Comparison of ENCODE assay signal across 8 cellular contexts in the genomic region with DNA sequence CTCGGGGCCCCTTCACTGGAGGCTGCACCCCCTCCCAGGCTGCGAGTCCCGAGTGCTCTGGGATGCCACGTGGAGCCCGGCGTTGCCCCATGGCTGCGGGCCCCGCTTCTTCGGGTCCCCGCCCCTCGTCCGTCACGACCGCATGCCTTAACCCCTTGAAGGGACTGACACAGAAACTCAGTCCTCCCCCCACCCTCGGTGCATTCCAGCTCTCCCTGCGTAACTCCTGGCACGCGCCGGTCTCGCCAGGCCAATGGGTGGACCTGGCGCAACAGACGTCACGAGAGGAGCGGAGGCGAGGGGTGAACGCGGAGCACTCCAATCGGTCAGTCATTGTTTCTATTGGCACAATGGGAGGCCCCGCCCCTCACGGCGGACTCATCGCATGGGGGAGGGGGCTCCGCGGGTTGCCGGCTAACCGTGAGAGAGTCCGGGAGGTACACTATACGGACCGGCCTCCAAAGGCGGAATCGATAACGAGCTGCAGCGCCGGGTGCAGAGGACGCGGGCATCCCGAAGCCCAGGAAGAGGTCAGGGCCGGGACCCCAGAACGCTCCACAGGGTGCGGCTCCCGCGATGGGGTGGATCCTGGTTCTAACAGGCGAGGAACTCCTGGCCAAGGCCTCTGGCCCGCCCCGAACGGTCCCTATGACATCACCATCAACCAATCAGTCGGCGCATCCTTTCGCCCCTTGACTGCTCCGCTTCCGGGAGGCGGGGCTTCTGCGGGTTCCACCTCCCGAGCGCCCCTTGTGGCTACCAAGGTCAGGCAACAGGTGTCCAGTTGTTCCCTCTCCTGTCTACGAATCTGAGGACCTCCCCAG. TPM values are rescaled to one million over a fixed set of nuclear protein-coding genes. Genes with fewer than 3 reads are reported as not detected.
DNase-seq lines count a peak whose midpoint lies in the region; ATAC-seq and TF ChIP-seq lines count a peak whose summit lies in the region.

No MANE protein-coding gene starts in this region.

- intact Hi-C loops in colonic mucosa (cut with DNase I): no loop called here

- in situ Hi-C loops in GM18951 (cut with MboI; ENCODE audit: low sequenced_read_pairs, unreplicated experiment): no loop called here

- H3K27me3 ChIP-seq in colonic mucosa (peaks cover 22% of the 10 kb centered on the region), layer of hippocampus (ENCODE audit: control insufficient read depth, insufficient read depth, low read length) (no peaks in the 10 kb centered on the region)

- no peaks in the 10 kb centered on the region for H3K9me3 ChIP-seq in colonic mucosa

- peak overlapping the region; percentile 54 for H3K4me3 ChIP-seq in colonic mucosa

- peak overlapping the region; percentile 60 to 85 for H3K9ac ChIP-seq in colonic mucosa (ENCODE audit: low read depth in 2 of 2, low read length in 2 of 2)

- TF ChIP-seq CTCF in colonic mucosa (IDR thresholded peaks at IDR 0.05): peak; percentile 81

- H3K27ac ChIP-seq in colonic mucosa: peak overlapping the region; percentile 61
- peak overlapping the region; percentile 89 for H3K27ac ChIP-seq in layer of hippocampus (ENCODE audit: low read depth, low read length)

- peak; percentile 98 for DNase-seq in AG08396 (ENCODE audit: low spot score)
- DNase-seq in NCI-H460 (ENCODE audit: extremely low read depth, low read depth): peak; percentile 98
- peak; percentile 96 for DNase-seq in activated CD4-positive, alpha-beta T cell treated with anti-CD3 and anti-CD28 coated beads for 48 hours
- DNase-seq in colonic mucosa: peak; percentile 95
- peak; percentile 60 to 90 (median 67) for DNase-seq in stimulated activated CD4-positive, alpha-beta T cell treated with anti-CD3 and anti-CD28 coated beads, Interleukin-1b, Interleukin-23, amount 100 ng/mL, for 24 hours (ENCODE audit: low read depth in 4 of 4, low spot score in 1 of 4)

- peaks cover 9% of the 10 kb centered on the region for H3K4me1 ChIP-seq in colonic mucosa

- ATAC-seq in HG03175 (IDR thresholded peaks at IDR 0.05; ENCODE audit: unreplicated experiment): peak; percentile 91

- TF ChIP-seq POLR2A in GM18951 (IDR thresholded peaks at IDR 0.05; ENCODE audit: extremely low read depth, insufficient read depth, insufficient read length): peak; percentile 53

- no peaks in the 10 kb centered on the region for H3K36me3 ChIP-seq in colonic mucosa

RNA-seq across cellular contexts. Expression of gene CELSR3, which starts 1.0 kb away (rescaled TPM):
- total RNA-seq in NCI-H460 (2014; rRNA removed; shearing (Covaris generic)): 0.79 and 1.4 TPM in 2 replicates
- polyA plus RNA-seq in NCI-H460 (2014; cell fraction: nucleus; rRNA removed): 2.9 and 3.5 TPM in 2 replicates
- 1 to 10 TPM; 1.3 to 2.0 TPM for total RNA-seq in colonic mucosa

RNA-seq across cellular contexts. Expression of gene NCKIPSD, which starts 22.0 kb away (rescaled TPM):
- 15.9 and 17.2 TPM in 2 replicates for total RNA-seq in NCI-H460 (2014; rRNA removed; shearing (Covaris generic))
- 62.8 and 69.5 TPM in 2 replicates for polyA plus RNA-seq in NCI-H460 (2014; cell fraction: nucleus; rRNA removed)
- 10 to 100 TPM; 24.3 to 29.7 TPM for total RNA-seq in colonic mucosa

RNA-seq across cellular contexts. Expression of gene SLC26A6, which starts 28.4 kb away (rescaled TPM):
- total RNA-seq in NCI-H460 (2014; rRNA removed; shearing (Covaris generic)): 7.7 and 9.4 TPM in 2 replicates
- polyA plus RNA-seq in NCI-H460 (2014; cell fraction: nucleus; rRNA removed): 84.1 and 90.8 TPM in 2 replicates
- total RNA-seq in colonic mucosa: 100 to 1,000 TPM in 1 of 2 donors, 10 to 100 TPM in 1; 94.9 to 112 TPM

RNA-seq across cellular contexts. Expression of gene TMEM89, which starts 42.1 kb away (rescaled TPM):
- not detected in 2 replicates for total RNA-seq in NCI-H460 (2014; rRNA removed; shearing (Covaris generic))
- polyA plus RNA-seq in NCI-H460 (2014; cell fraction: nucleus; rRNA removed): not detected in 2 replicates
- under 1 TPM in 1 of 2 donors, not detected in 1; 0.42 TPM for total RNA-seq in colonic mucosa

RNA-seq across cellular contexts. Expression of gene IP6K2, which starts 53.3 kb away (rescaled TPM):
- total RNA-seq in NCI-H460 (2014; rRNA removed; shearing (Covaris generic)): 45.0 and 56.3 TPM in 2 replicates
- polyA plus RNA-seq in NCI-H460 (2014; cell fraction: nucleus; rRNA removed): 91.1 and 91.8 TPM in 2 replicates
- 100 to 1,000 TPM; 101 to 134 TPM for total RNA-seq in colonic mucosa

Comparison
In these comparisons a context has a peak if more than half of its experiments do, and no peak if none do; other contexts are left out.
1. Peak in every context shown above with its lines: DNase-seq, ATAC-seq, H3K4me3 ChIP-seq and H3K27ac ChIP-seq.